Comparison of ENCODE assay signal across 14 cellular contexts in genomic region chr3:119697394-119697793, GRCh38. TPM values are rescaled to one million over a fixed set of nuclear protein-coding genes. Genes with fewer than 3 reads are reported as not detected.
A peak's percentile ranks its signal among the peaks of the same experiment; 100 is the strongest.
DNase-seq lines count a peak whose midpoint lies in the region; ATAC-seq, FAIRE-seq and TF ChIP-seq lines count a peak whose summit lies in the region.
"Had no signal": no experiment of that assay in that cellular context is flagged by ENCODE, and none has a peak within 500 bp of the region (broad histone marks: within the 10 kb centered on the region; RNA-seq: fewer than 3 reads in every experiment).

No MANE protein-coding gene starts in this region.

- no peaks in the 10 kb centered on the region for H3K36me3 ChIP-seq in MG63
- H3K36me3 ChIP-seq: WERI-Rb-1 had no signal

- no peak overlapping the region for H3K4me3 ChIP-seq in MG63

- TF ChIP-seq POLR2A in GM12891 (IDR thresholded peaks at IDR 0.05; ENCODE audit: low read depth, low read length), result no peak

- peak; percentile 43 for FAIRE-seq in GM12891 (lab: Jason Lieb, UNC)
- FAIRE-seq: bronchial epithelial cell had no signal

- in situ Hi-C loops in G401 (cut with HindIII; ENCODE audit: low sequenced_read_pairs), result no loop called here

- no peaks in the 10 kb centered on the region for H3K27me3 ChIP-seq in MG63

- H3K9me3 ChIP-seq in MG63, result no peaks in the 10 kb centered on the region

- DNase-seq in GM12891 (ENCODE audit: insufficient read length, low spot score) (no peak), MG63 (no peak), G401 (ENCODE audit: low spot score) (no peak)
- no peak for DNase-seq in activated CD8-positive, alpha-beta memory T cell treated with anti-CD3 and anti-CD28 coated beads for 24 hours
- DNase-seq: effector CD8-positive, alpha-beta T cell; natural killer cell; NCI-H2171; WERI-Rb-1 had no signal

- ATAC-seq in GM19035 (IDR thresholded peaks at IDR 0.05; ENCODE audit: unreplicated experiment) (peak; percentile 46), HG02623 (IDR thresholded peaks at IDR 0.05; ENCODE audit: unreplicated experiment) (peak; percentile 46), HG03460 (IDR thresholded peaks at IDR 0.05; ENCODE audit: unreplicated experiment) (peak; percentile 44), HG02763 (IDR thresholded peaks at IDR 0.05; ENCODE audit: unreplicated experiment) (no peak)
- ATAC-seq: activated naive CD4-positive, alpha-beta T cell treated with anti-CD3 and anti-CD28 coated beads, Interleukin-2, amount 50 U/mL, for 72 hours; natural killer cell had no signal

TF ChIP-seq in GM12891, 5 proteins besides CTCF, POLR2A, EP300 and RAD21:
- TF ChIP-seq TAF1 (IDR thresholded peaks at IDR 0.05; ENCODE audit: low read depth, low read length), result no peak
- TF ChIP-seq SPI1 (IDR thresholded peaks at IDR 0.05; ENCODE audit: low read depth, low read length), result peak; percentile 75
- no peak for TF ChIP-seq POLR2AphosphoS5 (IDR thresholded peaks at IDR 0.05; ENCODE audit: low read depth, low read length)
- no peak for TF ChIP-seq PAX5 (IDR thresholded peaks at IDR 0.05; ENCODE audit: insufficient read depth, low read length, severe bottlenecking)
- TF ChIP-seq POU2F2 (IDR thresholded peaks at IDR 0.05; ENCODE audit: low read depth, low read length), result peak; percentile 66; the same call in 1 of the 2 replicates
TF ChIP-seq in GM12891: peak in this region for 2.

RNA-seq across cellular contexts. Expression of gene CFAP91, which starts 5.4 kb away (rescaled TPM):
- 0.26 TPM for polyA plus RNA-seq in GM12891 (2012; ENCODE audit: low read depth, missing spikeins)
- total RNA-seq in MG63 (2014; rRNA removed; shearing (Covaris generic); ENCODE audit: low replicate concordance), result 0.47 and 1.1 TPM in 2 replicates
- total RNA-seq in G401 (2014; rRNA removed; shearing (Covaris generic)), result not detected in 2 replicates
- total RNA-seq: bronchial epithelial cell had no signal

RNA-seq across cellular contexts. Expression of gene COX17, which starts 20.2 kb away (rescaled TPM):
- 198 TPM for polyA plus RNA-seq in GM12891 (2012; ENCODE audit: low read depth, missing spikeins)
- 1.7 and 15.3 TPM in 2 replicates for total RNA-seq in MG63 (2014; rRNA removed; shearing (Covaris generic); ENCODE audit: low replicate concordance)
- 4.2 and 5.0 TPM in 2 replicates for total RNA-seq in G401 (2014; rRNA removed; shearing (Covaris generic))

RNA-seq across cellular contexts. Expression of gene POPDC2, which starts 37.0 kb away (rescaled TPM):
- 2.1 TPM for polyA plus RNA-seq in GM12891 (2012; ENCODE audit: low read depth, missing spikeins)
- 0.07 TPM in 1 of 2 replicates, not detected in the other for total RNA-seq in MG63 (2014; rRNA removed; shearing (Covaris generic); ENCODE audit: low replicate concordance)
- 0.06 TPM in 1 of 2 replicates, not detected in the other for total RNA-seq in G401 (2014; rRNA removed; shearing (Covaris generic))
- total RNA-seq: bronchial epithelial cell had no signal
